Comparison of ENCODE assay signal across 20 cellular contexts in the genomic region with DNA sequence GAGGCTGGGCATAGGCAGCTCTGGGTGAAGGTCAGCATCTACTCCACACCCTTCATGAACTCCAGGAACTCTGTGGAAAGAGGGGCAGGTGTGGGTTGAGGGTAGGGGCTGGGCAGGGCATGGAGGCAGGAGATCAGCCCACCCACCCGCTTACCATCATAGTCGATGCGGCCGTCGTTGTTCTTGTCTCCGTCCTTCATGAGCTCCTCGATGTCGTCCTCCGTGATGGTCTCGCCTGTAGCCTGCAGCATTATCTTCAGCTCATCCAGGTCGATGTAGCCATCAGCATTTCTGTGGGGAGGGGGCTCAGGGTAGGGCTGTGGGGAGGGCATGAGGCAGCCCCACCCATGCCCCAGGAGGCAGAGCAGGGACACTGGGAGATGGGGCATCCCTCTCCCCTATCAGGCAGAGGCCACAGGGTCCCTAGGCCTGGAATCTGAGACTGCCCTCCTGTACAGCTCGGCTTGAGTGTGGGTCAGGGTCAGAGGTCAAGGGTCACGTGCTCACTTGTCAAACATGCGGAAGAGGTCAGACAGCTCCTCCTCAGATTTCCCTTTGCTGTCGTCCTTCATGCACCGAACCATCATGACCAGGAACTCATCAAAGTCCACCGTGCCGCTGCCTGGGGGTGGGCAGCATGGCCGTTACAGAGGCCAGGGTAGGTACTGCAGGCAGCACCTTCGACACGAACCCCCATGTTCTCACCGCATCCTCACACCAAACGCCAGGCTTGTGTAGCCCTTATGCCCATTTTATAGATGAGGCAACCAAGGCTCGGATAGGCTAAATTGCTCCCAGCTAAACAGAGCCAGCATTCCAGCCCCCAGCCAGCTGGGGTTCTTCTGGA. TPM values are rescaled to one million over a fixed set of nuclear protein-coding genes. Genes with fewer than 3 reads are reported as not detected.
DNase-seq lines count a peak whose midpoint lies in the region; ATAC-seq and TF ChIP-seq lines count a peak whose summit lies in the region.
"Had no signal": no experiment of that assay in that cellular context is flagged by ENCODE, and none has a peak within 500 bp of the region (broad histone marks: within the 10 kb centered on the region; RNA-seq: fewer than 3 reads in every experiment).

No MANE protein-coding gene starts in this region.

- H2BK120ac ChIP-seq in neuronal stem cell (ENCODE audit: low read depth, low read length), result no peak overlapping the region

- CTCF ChIA-PET in Caco-2 (lab: Charles Lee), result interaction anchor here (0.7 kb wide), 1 partner anchor 15 kb away, joined by 3 read pairs; no protein-coding TSS in a partner anchor

- TF ChIP-seq CTCF in Caco-2 (IDR thresholded peaks at IDR 0.05; ENCODE audit: insufficient read depth in 1 of 2, low read depth in 1 of 2, low read length in 1 of 2, severe bottlenecking in 1 of 2, unreplicated experiment in 1 of 2) (peak in 1 of 2 experiments; percentile 2), HFFc6 (IDR thresholded peaks at IDR 0.05) (peak; percentile 39), fibroblast of the aortic adventitia (IDR thresholded peaks at IDR 0.05; ENCODE audit: insufficient read depth, low read length) (peak; percentile 25), body of pancreas (IDR thresholded peaks at IDR 0.05) (no peak)

- no peak overlapping the region for H2BK5ac ChIP-seq in neuronal stem cell (ENCODE audit: low read length)

- H3K4me3 Mint-ChIP-seq in Caco-2 (ENCODE audit: unreplicated experiment), result no peak overlapping the region
- H3K4me3 Mint-ChIP-seq in HFFc6, result no peak overlapping the region
- H3K4me3 Mint-ChIP-seq: activated CD4-positive, alpha-beta memory T cell treated with anti-CD3 and anti-CD28 coated beads, Interleukin-2, amount 10 ng/mL, durations not matched to agents 7 days and 5 days; activated T-cell treated with anti-CD3 and anti-CD28 coated beads, Interleukin-2, amount 50 U/mL, for 4 hours had no signal

- H3K9ac ChIP-seq in neuronal stem cell (ENCODE audit: low read depth, low read length, poor library complexity), result peak overlapping the region; percentile 51

- no CpG with 5 or more reads among the region's 24 CpGs for WGBS in neuronal stem cell (ENCODE audit: extremely low coverage in 2 of 2, insufficient read length in 2 of 2, insufficient replicate concordance in 1 of 2), 2 donors
- WGBS in body of pancreas, 2 donors, result 83 to 91% methylated on average over 16 to 24 of the region's 24 CpGs

- H3K4me3 ChIP-seq in Caco-2 (ENCODE audit: low read depth, low read length) (no peak overlapping the region), fibroblast of the aortic adventitia (ENCODE audit: low read depth, low read length) (no peak overlapping the region), neuronal stem cell (ENCODE audit: low read length in 2 of 2) (no peak overlapping the region), body of pancreas (no peak overlapping the region)
- H3K4me3 ChIP-seq: vagina had no signal

- no peaks in the 10 kb centered on the region for H3K36me3 ChIP-seq in Caco-2 (ENCODE audit: control insufficient read depth, insufficient read depth, low read length)
- no peaks in the 10 kb centered on the region for H3K36me3 ChIP-seq in neuronal stem cell (replicated peaks in 1 of 2; ENCODE audit: control insufficient read depth in 2 of 2, insufficient read depth in 2 of 2, low read length in 2 of 2)
- no peaks in the 10 kb centered on the region for H3K36me3 ChIP-seq in body of pancreas (replicated peaks in 1 of 2; ENCODE audit: insufficient read depth in 1 of 2, low read depth in 2 of 2)
- H3K36me3 ChIP-seq: vagina had no signal

- no peak overlapping the region for H4K91ac ChIP-seq in neuronal stem cell (ENCODE audit: low read depth, low read length, poor library complexity)

- H3K36me3 Mint-ChIP-seq in Caco-2 (ENCODE audit: insufficient read depth, unreplicated experiment) (peaks cover 6% of the 10 kb centered on the region), HFFc6 (ENCODE audit: low read depth) (no peaks in the 10 kb centered on the region; the same call in 1 of the 2 replicates)

- peaks cover 3% of the 10 kb centered on the region for H3K79me1 ChIP-seq in neuronal stem cell (ENCODE audit: low read depth, low read length)

- H2AFZ ChIP-seq in neuronal stem cell (ENCODE audit: low read length), result no peak overlapping the region

- H3K27me3 Mint-ChIP-seq in Caco-2 (ENCODE audit: insufficient read depth, unreplicated experiment) (no peaks in the 10 kb centered on the region), HFFc6 (ENCODE audit: insufficient read depth) (peaks cover 7% of the 10 kb centered on the region)
- H3K27me3 Mint-ChIP-seq: activated CD4-positive, alpha-beta memory T cell treated with anti-CD3 and anti-CD28 coated beads, Interleukin-2, amount 10 ng/mL, durations not matched to agents 7 days and 5 days; CD8-positive, alpha-beta memory T cell had no signal

- H3K27me3 ChIP-seq in Caco-2 (replicated peaks; ENCODE audit: control insufficient read depth, insufficient read depth, low read length) (no peaks in the 10 kb centered on the region), neuronal stem cell (ENCODE audit: control insufficient read depth in 3 of 3, insufficient read depth in 3 of 3, low read depth in 1 of 3, low read length in 3 of 3) (peaks cover 0 to 11% (median 0%) of the 10 kb centered on the region in 3 experiments), body of pancreas (no peaks in the 10 kb centered on the region)
- H3K27me3 ChIP-seq: vagina had no signal

- peak overlapping the region; percentile 53 for H2BK15ac ChIP-seq in neuronal stem cell (ENCODE audit: low read length)

- H2AK5ac ChIP-seq in neuronal stem cell (ENCODE audit: low read depth, low read length), result peak overlapping the region; percentile 90

- peak overlapping the region; percentile 26 for H3K23ac ChIP-seq in neuronal stem cell (ENCODE audit: low read depth, low read length, poor library complexity)

- no peak for TF ChIP-seq POLR2A in body of pancreas (IDR thresholded peaks at IDR 0.05)

- H2BK12ac ChIP-seq in neuronal stem cell (ENCODE audit: low read length), result no peak overlapping the region

- no peak overlapping the region for H3K14ac ChIP-seq in neuronal stem cell (ENCODE audit: low read length)

- POLR2A ChIA-PET in Caco-2 (lab: Charles Lee), result no interaction called here

- no peaks in the 10 kb centered on the region for H3K9me3 Mint-ChIP-seq in Caco-2 (ENCODE audit: unreplicated experiment)
- H3K9me3 Mint-ChIP-seq in HFFc6, result no peaks in the 10 kb centered on the region
- H3K9me3 Mint-ChIP-seq: activated CD4-positive, alpha-beta memory T cell treated with anti-CD3 and anti-CD28 coated beads, Interleukin-2, amount 10 ng/mL, durations not matched to agents 7 days and 5 days; activated T-cell treated with anti-CD3 and anti-CD28 coated beads, Interleukin-2, amount 50 U/mL, for 4 hours; CD8-positive, alpha-beta memory T cell had no signal

- H3K4me1 Mint-ChIP-seq in Caco-2 (ENCODE audit: low read depth, unreplicated experiment), result peaks cover 44% of the 10 kb centered on the region
- H3K4me1 Mint-ChIP-seq in HFFc6 (ENCODE audit: low read depth), result peaks cover 13% of the 10 kb centered on the region

- peak; percentile 40 to 63 for DNase-seq in Caco-2
- DNase-seq in HFFc6, result no peak
- no peak for DNase-seq in fibroblast of the aortic adventitia (ENCODE audit: low read depth)
- no peak for DNase-seq in neuronal stem cell (ENCODE audit: low spot score)
- no peak for DNase-seq in effector CD8-positive, alpha-beta T cell (lab: John Stamatoyannopoulos, UW)
- no peak for DNase-seq in DMS 273 treated with DMSO at 0.1 percent for 48 hours (lab: John Stamatoyannopoulos, UW)
- no peak for DNase-seq in body of pancreas
- DNase-seq: activated CD4-positive, alpha-beta memory T cell treated with anti-CD3 and anti-CD28 coated beads, Interleukin-2, amount 10 ng/mL, durations not matched to agents 7 days and 5 days; activated T-cell treated with anti-CD3 and anti-CD28 coated beads, Interleukin-2, amount 50 U/mL, for 4 hours; CD8-positive, alpha-beta memory T cell; DMS79 treated with DMSO at 0.1 percent for 48 hours; KBM-7; MV-4-11; NCI-H2029; NCI-H524 treated with DMSO at 0.1 percent for 48 hours; stimulated activated CD4-positive, alpha-beta T cell treated with anti-CD3 and anti-CD28 coated beads, Interleukin-2, amount 100 ng/mL, for 48 hours had no signal

- H3K4me2 ChIP-seq in neuronal stem cell (ENCODE audit: insufficient read depth, low read length, poor library complexity, severe bottlenecking), result no peak overlapping the region

- H3K27ac ChIP-seq in neuronal stem cell (replicated peaks; ENCODE audit: low read length), result no peak overlapping the region
- H3K27ac ChIP-seq in body of pancreas, result no peak overlapping the region
- H3K27ac ChIP-seq: HL-60, vagina had no signal

- ATAC-seq in HG03135 (IDR thresholded peaks at IDR 0.05; ENCODE audit: unreplicated experiment) (no peak), body of pancreas (no peak)
- ATAC-seq: activated T-cell treated with anti-CD3 and anti-CD28 coated beads, Interleukin-2, amount 50 U/mL, for 4 hours had no signal

- H3K9me3 ChIP-seq in Caco-2, result no peaks in the 10 kb centered on the region
- no peaks in the 10 kb centered on the region for H3K9me3 ChIP-seq in neuronal stem cell (replicated peaks in 1 of 2; ENCODE audit: control insufficient read depth in 2 of 2, insufficient read depth in 1 of 2, low read depth in 1 of 2, low read length in 2 of 2)
- no peaks in the 10 kb centered on the region for H3K9me3 ChIP-seq in body of pancreas
- H3K9me3 ChIP-seq: vagina had no signal

- H3K18ac ChIP-seq in neuronal stem cell (ENCODE audit: low read length), result peak overlapping the region; percentile 44

- H3K4me1 ChIP-seq in Caco-2 (peaks cover 67% of the 10 kb centered on the region), neuronal stem cell (ENCODE audit: control insufficient read depth in 2 of 2, insufficient read depth in 1 of 2, low read depth in 1 of 2, low read length in 2 of 2) (peaks cover 34 to 37% of the 10 kb centered on the region in 2 donors), body of pancreas (peaks cover 46% of the 10 kb centered on the region)

- no peak overlapping the region for H3K4ac ChIP-seq in neuronal stem cell (ENCODE audit: low read length)

- peak overlapping the region; percentile 7 for H4K8ac ChIP-seq in neuronal stem cell (ENCODE audit: low read depth, low read length)

- no TSS peak for BruUV-seq in Caco-2 (replicated peaks; lab: Mats Ljungman, UMichigan)

- intact Hi-C loops in Caco-2 (cut with micrococcal nuclease; ENCODE audit: unreplicated experiment), result loop anchor here (10.0 kb wide), 1 partner anchor 83 kb away; the partner anchor contains the start of genes NT5DC2 and UQCC5
- intact Hi-C loops in body of pancreas (cut with DNase I), result loop anchor here (10.0 kb wide), 1 partner anchor 83 kb away; the partner anchor contains the start of genes NT5DC2 and UQCC5

- H3K27ac Mint-ChIP-seq in Caco-2 (ENCODE audit: unreplicated experiment) (peak overlapping the region; percentile 77), HFFc6 (no peak overlapping the region)
- H3K27ac Mint-ChIP-seq: activated CD4-positive, alpha-beta memory T cell treated with anti-CD3 and anti-CD28 coated beads, Interleukin-2, amount 10 ng/mL, durations not matched to agents 7 days and 5 days had no signal

RNA-seq across cellular contexts. Expression of gene TNNC1, which starts 2.4 kb away (rescaled TPM):
- total RNA-seq in Caco-2 (2022) (36.1 and 40.5 TPM in 2 replicates), fibroblast of the aortic adventitia (ENCODE audit: low replicate concordance) (1.4 and 2.0 TPM in 2 replicates), body of pancreas (10 to 100 TPM in 1 of 2 donors, under 1 TPM in 1; 0.99 to 10.4 TPM)
- under 1 TPM in 4 of 6 experiments, not detected in 2; 0.35 to 0.55 (median 0.53) TPM for total RNA-seq in HFFc6 (2021; fragmentation: NEBNext Ultra II Directional; extraction: Animal tissue kit (Norgen Biotek cat#: 25700))
- polyA plus RNA-seq in neuronal stem cell (2013, experiment 1 of 2), result 7.4 TPM
- polyA plus RNA-seq in neuronal stem cell (2013, experiment 2 of 2), result 6.4 TPM
- polyA plus RNA-seq: CD8-positive, alpha-beta memory T cell had no signal

RNA-seq across cellular contexts. Expression of gene NISCH, which starts 3.9 kb away (rescaled TPM):
- total RNA-seq in Caco-2 (2022) (61.1 and 62.2 TPM in 2 replicates), fibroblast of the aortic adventitia (ENCODE audit: low replicate concordance) (52.7 and 90.8 TPM in 2 replicates), body of pancreas (100 to 1,000 TPM in 1 of 2 donors, 10 to 100 TPM in 1; 58.9 to 115 TPM)
- total RNA-seq in HFFc6 (2021; fragmentation: NEBNext Ultra II Directional; extraction: Animal tissue kit (Norgen Biotek cat#: 25700)), result 10 to 100 TPM; 46.4 to 62.5 (median 55.8) TPM
- polyA plus RNA-seq in neuronal stem cell (2013, experiment 1 of 2), result 58.8 TPM
- 58.4 TPM for polyA plus RNA-seq in neuronal stem cell (2013, experiment 2 of 2)

RNA-seq across cellular contexts. Expression of gene SEMA3G, which starts 6.6 kb away (rescaled TPM):
- total RNA-seq in Caco-2 (2022), result 0.28 and 0.32 TPM in 2 replicates
- total RNA-seq in HFFc6 (2021; fragmentation: NEBNext Ultra II Directional; extraction: Animal tissue kit (Norgen Biotek cat#: 25700)), result not detected
- 0.49 TPM in 1 of 2 replicates, not detected in the other for total RNA-seq in fibroblast of the aortic adventitia (ENCODE audit: low replicate concordance)
- polyA plus RNA-seq in neuronal stem cell (2013, experiment 1 of 2), result 0.77 TPM
- polyA plus RNA-seq in neuronal stem cell (2013, experiment 2 of 2), result 0.87 TPM
- total RNA-seq in body of pancreas, result 10 to 100 TPM in 1 of 2 donors, 1 to 10 TPM in 1; 3.9 to 13.2 TPM
- polyA plus RNA-seq: CD8-positive, alpha-beta memory T cell; neural cell had no signal

RNA-seq across cellular contexts. Expression of gene PHF7, which starts 41.0 kb away (rescaled TPM):
- total RNA-seq in Caco-2 (2022) (2.4 and 4.1 TPM in 2 replicates), fibroblast of the aortic adventitia (ENCODE audit: low replicate concordance) (5.8 and 9.0 TPM in 2 replicates), body of pancreas (1 to 10 TPM; 4.0 to 4.9 TPM)
- 1 to 10 TPM; 2.9 to 5.0 (median 4.2) TPM for total RNA-seq in HFFc6 (2021; fragmentation: NEBNext Ultra II Directional; extraction: Animal tissue kit (Norgen Biotek cat#: 25700))
- polyA plus RNA-seq in neuronal stem cell (2013, experiment 1 of 2), result 23.3 TPM
- 25.3 TPM for polyA plus RNA-seq in neuronal stem cell (2013, experiment 2 of 2)

RNA-seq across cellular contexts. Expression of gene BAP1, which starts 41.7 kb away (rescaled TPM):
- 78.9 and 83.4 TPM in 2 replicates for total RNA-seq in Caco-2 (2022)
- total RNA-seq in HFFc6 (2021; fragmentation: NEBNext Ultra II Directional; extraction: Animal tissue kit (Norgen Biotek cat#: 25700)), result 10 to 100 TPM; 58.5 to 72.8 (median 64.1) TPM
- 41.2 and 54.9 TPM in 2 replicates for total RNA-seq in fibroblast of the aortic adventitia (ENCODE audit: low replicate concordance)
- polyA plus RNA-seq in neuronal stem cell (2013, experiment 1 of 2), result 52.3 TPM
- 51.8 TPM for polyA plus RNA-seq in neuronal stem cell (2013, experiment 2 of 2)
- 10 to 100 TPM; 40.7 to 49.4 TPM for total RNA-seq in body of pancreas

Comparison
In these comparisons a context has a peak if more than half of its experiments do, and no peak if none do; other contexts are left out.
1. DNase-seq: peak in Caco-2 (2 of 2); none in HFFc6 (single experiment), fibroblast of the aortic adventitia (single experiment), neuronal stem cell (single experiment), effector CD8-positive, alpha-beta T cell (single experiment), DMS 273 treated with DMSO at 0.1 percent for 48 hours (single experiment) and body of pancreas (0 of 4).
2. CTCF ChIP-seq: peak in HFFc6 (single experiment) and fibroblast of the aortic adventitia (single experiment); none in body of pancreas (0 of 7).